Comparison of ENCODE assay signal across 14 cellular contexts in the genomic region with DNA sequence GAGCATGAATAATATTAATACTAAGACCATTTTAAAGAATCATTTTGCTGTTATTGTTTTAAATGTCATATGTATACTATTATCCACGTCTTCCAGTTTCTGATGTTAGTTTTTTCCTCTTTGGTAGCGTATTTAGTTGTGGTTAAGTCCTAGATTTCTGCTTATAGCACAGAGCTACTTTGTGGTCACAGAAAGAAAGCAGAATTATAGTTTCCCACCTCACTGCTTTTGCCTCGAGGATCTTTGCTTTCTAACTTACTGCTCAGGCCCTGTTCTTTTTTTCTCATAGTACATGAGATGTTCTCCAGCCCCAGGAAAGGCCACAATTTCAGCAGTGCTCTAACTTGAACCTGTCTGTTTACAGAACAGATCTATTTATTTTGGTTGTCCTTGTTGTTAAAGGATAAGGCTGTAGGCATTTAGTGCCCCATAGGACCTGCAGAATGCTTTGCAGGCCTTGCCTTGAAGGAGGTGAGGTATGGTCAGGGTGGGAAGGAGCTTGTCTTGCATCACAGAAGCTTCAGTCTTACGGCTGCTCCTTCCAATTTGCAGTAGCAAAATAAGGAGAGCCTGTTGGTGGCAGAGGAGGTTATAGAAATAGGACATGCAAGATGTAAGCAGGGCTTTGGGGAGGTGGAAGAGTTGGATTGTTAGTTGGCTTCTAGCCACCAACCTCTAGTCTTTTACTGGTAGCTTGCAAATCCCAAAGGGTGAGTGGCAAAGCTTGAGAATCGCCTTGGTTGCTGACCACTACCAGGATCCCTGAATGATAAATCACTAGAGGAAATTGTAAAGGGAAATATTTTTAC.
DNase-seq lines count a peak whose midpoint lies in the region; ATAC-seq and TF ChIP-seq lines count a peak whose summit lies in the region.
"Had no signal": no experiment of that assay in that cellular context is flagged by ENCODE, and none has a peak within 500 bp of the region (broad histone marks: within the 10 kb centered on the region; RNA-seq: fewer than 3 reads in every experiment).

No MANE protein-coding gene starts in this region.

- H3K27ac Mint-ChIP-seq in activated CD8-positive, alpha-beta T cell treated with anti-CD3 and anti-CD28 coated beads, Interleukin-2, amount 10 ng/mL, durations not matched to agents 7 days and 5 days, result peak overlapping the region; percentile 47
- H3K27ac Mint-ChIP-seq in activated CD8-positive, alpha-beta T cell treated with anti-CD3 and anti-CD28 coated beads for 36 hours, result no peak overlapping the region
- peak overlapping the region; percentile 53 for H3K27ac Mint-ChIP-seq in activated T-helper 17 cell treated with anti-CD3 and anti-CD28 coated beads, Interleukin-2, amount 50 U/mL, for 72 hours
- H3K27ac Mint-ChIP-seq in stimulated activated memory B cell treated with anti-CD40 and anti-IgM and Interleukin-4, amounts not matched to agents 10 μg/mL and 1 μg/mL and 100 μg/mL, for 72 hours, result peak overlapping the region; percentile 20

- H3K27me3 ChIP-seq in neuronal stem cell (ENCODE audit: control insufficient read depth in 3 of 3, insufficient read depth in 3 of 3, low read depth in 1 of 3, low read length in 3 of 3), result no peaks in the 10 kb centered on the region

- no peak for TF ChIP-seq CTCF in activated CD8-positive, alpha-beta T cell treated with anti-CD3 and anti-CD28 coated beads for 36 hours (IDR thresholded peaks at IDR 0.05)

- H2BK12ac ChIP-seq in neuronal stem cell (ENCODE audit: low read length), result no peak overlapping the region

- no peak overlapping the region for H2AFZ ChIP-seq in neuronal stem cell (ENCODE audit: low read length)

- no peak overlapping the region for H3K18ac ChIP-seq in neuronal stem cell (ENCODE audit: low read length)

- H3K79me1 ChIP-seq in neuronal stem cell (ENCODE audit: low read depth, low read length), result no peaks in the 10 kb centered on the region

- no peak overlapping the region for H2BK5ac ChIP-seq in neuronal stem cell (ENCODE audit: low read length)

- H3K36me3 Mint-ChIP-seq in activated CD8-positive, alpha-beta T cell treated with anti-CD3 and anti-CD28 coated beads, Interleukin-2, amount 10 ng/mL, durations not matched to agents 7 days and 5 days (ENCODE audit: low read depth), result peaks cover 17% of the 10 kb centered on the region
- H3K36me3 Mint-ChIP-seq in activated CD8-positive, alpha-beta T cell treated with anti-CD3 and anti-CD28 coated beads for 36 hours (ENCODE audit: low read depth), result peaks cover 39% of the 10 kb centered on the region
- H3K36me3 Mint-ChIP-seq in activated T-helper 17 cell treated with anti-CD3 and anti-CD28 coated beads, Interleukin-2, amount 50 U/mL, for 72 hours (ENCODE audit: low read depth), result peaks cover 51% of the 10 kb centered on the region
- peaks cover 28% of the 10 kb centered on the region for H3K36me3 Mint-ChIP-seq in stimulated activated memory B cell treated with anti-CD40 and anti-IgM and Interleukin-4, amounts not matched to agents 10 μg/mL and 1 μg/mL and 100 μg/mL, for 72 hours

- no peak overlapping the region for H3K4me3 Mint-ChIP-seq in activated CD8-positive, alpha-beta T cell treated with anti-CD3 and anti-CD28 coated beads, Interleukin-2, amount 10 ng/mL, durations not matched to agents 7 days and 5 days
- no peak overlapping the region for H3K4me3 Mint-ChIP-seq in activated CD8-positive, alpha-beta T cell treated with anti-CD3 and anti-CD28 coated beads for 36 hours
- no peak overlapping the region for H3K4me3 Mint-ChIP-seq in activated T-helper 17 cell treated with anti-CD3 and anti-CD28 coated beads, Interleukin-2, amount 50 U/mL, for 72 hours
- H3K4me3 Mint-ChIP-seq in stimulated activated memory B cell treated with anti-CD40 and anti-IgM and Interleukin-4, amounts not matched to agents 10 μg/mL and 1 μg/mL and 100 μg/mL, for 72 hours, result no peak overlapping the region

- intact Hi-C loops in activated CD8-positive, alpha-beta T cell treated with anti-CD3 and anti-CD28 coated beads for 36 hours (cut with micrococcal nuclease), result no loop called here

- H4K91ac ChIP-seq in neuronal stem cell (ENCODE audit: low read depth, low read length, poor library complexity), result no peak overlapping the region

- H3K9me3 Mint-ChIP-seq in activated CD8-positive, alpha-beta T cell treated with anti-CD3 and anti-CD28 coated beads, Interleukin-2, amount 10 ng/mL, durations not matched to agents 7 days and 5 days (ENCODE audit: insufficient read depth), result no peaks in the 10 kb centered on the region
- no peaks in the 10 kb centered on the region for H3K9me3 Mint-ChIP-seq in activated CD8-positive, alpha-beta T cell treated with anti-CD3 and anti-CD28 coated beads for 36 hours
- no peaks in the 10 kb centered on the region for H3K9me3 Mint-ChIP-seq in activated T-helper 17 cell treated with anti-CD3 and anti-CD28 coated beads, Interleukin-2, amount 50 U/mL, for 72 hours
- no peaks in the 10 kb centered on the region for H3K9me3 Mint-ChIP-seq in stimulated activated memory B cell treated with anti-CD40 and anti-IgM and Interleukin-4, amounts not matched to agents 10 μg/mL and 1 μg/mL and 100 μg/mL, for 72 hours

- DNase-seq in activated CD8-positive, alpha-beta T cell treated with anti-CD3 and anti-CD28 coated beads, Interleukin-2, amount 10 ng/mL, durations not matched to agents 7 days and 5 days, result no peak
- no peak for DNase-seq in activated CD8-positive, alpha-beta T cell treated with anti-CD3 and anti-CD28 coated beads for 36 hours
- DNase-seq in GM03348 (ENCODE audit: low spot score) (no peak), islet precursor cell (no peak), neuronal stem cell (ENCODE audit: low spot score) (no peak)
- DNase-seq: activated naive CD4-positive, alpha-beta T cell; central memory CD4-positive, alpha-beta T cell; DMS53; hippocampal formation; NCI-H146; NCI-H526 had no signal

- WGBS in neuronal stem cell (ENCODE audit: extremely low coverage in 2 of 2, insufficient read length in 2 of 2, insufficient replicate concordance in 1 of 2), 2 donors, result no CpG with 5 or more reads among the region's 5 CpGs

- H2BK15ac ChIP-seq in neuronal stem cell (ENCODE audit: low read length), result no peak overlapping the region

- POLR2A ChIA-PET in activated CD8-positive, alpha-beta T cell treated with anti-CD3 and anti-CD28 coated beads, Interleukin-2, amount 10 ng/mL, durations not matched to agents 7 days and 5 days (lab: Charles Lee), result no interaction called here
- POLR2A ChIA-PET in activated CD8-positive, alpha-beta T cell treated with anti-CD3 and anti-CD28 coated beads for 36 hours (lab: Charles Lee), result interaction anchor here (0.6 kb wide), 1 partner anchor 121 kb away, joined by 4 read pairs; no protein-coding TSS in a partner anchor

- H3K4me2 ChIP-seq in neuronal stem cell (ENCODE audit: insufficient read depth, low read length, poor library complexity, severe bottlenecking), result no peak overlapping the region

- ATAC-seq in activated CD8-positive, alpha-beta T cell treated with anti-CD3 and anti-CD28 coated beads, Interleukin-2, amount 10 ng/mL, durations not matched to agents 7 days and 5 days, result no peak
- ATAC-seq in activated CD8-positive, alpha-beta T cell treated with anti-CD3 and anti-CD28 coated beads for 36 hours, result no peak
- ATAC-seq in HG02885 (IDR thresholded peaks at IDR 0.05; ENCODE audit: poor library complexity, unreplicated experiment), result peak; percentile 52
- ATAC-seq in activated T-helper 17 cell treated with anti-CD3 and anti-CD28 coated beads, Interleukin-2, amount 50 U/mL, for 72 hours (replicated peaks), result no peak
- no peak for ATAC-seq in stimulated activated memory B cell treated with anti-CD40 and anti-IgM and Interleukin-4, amounts not matched to agents 10 μg/mL and 1 μg/mL and 100 μg/mL, for 72 hours

- CTCF ChIA-PET in activated CD8-positive, alpha-beta T cell treated with anti-CD3 and anti-CD28 coated beads, Interleukin-2, amount 10 ng/mL, durations not matched to agents 7 days and 5 days (lab: Charles Lee), result no interaction called here
- CTCF ChIA-PET in activated CD8-positive, alpha-beta T cell treated with anti-CD3 and anti-CD28 coated beads for 36 hours (lab: Charles Lee), result no interaction called here

- no peak overlapping the region for H2AK5ac ChIP-seq in neuronal stem cell (ENCODE audit: low read depth, low read length)

- H3K27me3 Mint-ChIP-seq in activated CD8-positive, alpha-beta T cell treated with anti-CD3 and anti-CD28 coated beads, Interleukin-2, amount 10 ng/mL, durations not matched to agents 7 days and 5 days (ENCODE audit: low read depth), result no peaks in the 10 kb centered on the region
- no peaks in the 10 kb centered on the region for H3K27me3 Mint-ChIP-seq in activated CD8-positive, alpha-beta T cell treated with anti-CD3 and anti-CD28 coated beads for 36 hours
- H3K27me3 Mint-ChIP-seq in activated T-helper 17 cell treated with anti-CD3 and anti-CD28 coated beads, Interleukin-2, amount 50 U/mL, for 72 hours, result no peaks in the 10 kb centered on the region
- no peaks in the 10 kb centered on the region for H3K27me3 Mint-ChIP-seq in stimulated activated memory B cell treated with anti-CD40 and anti-IgM and Interleukin-4, amounts not matched to agents 10 μg/mL and 1 μg/mL and 100 μg/mL, for 72 hours

- no peak overlapping the region for H3K4me3 ChIP-seq in neuronal stem cell (ENCODE audit: low read length in 2 of 2)

- H3K27ac ChIP-seq in neuronal stem cell (replicated peaks; ENCODE audit: low read length), result no peak overlapping the region

- peaks cover 51% of the 10 kb centered on the region for H3K4me1 Mint-ChIP-seq in activated CD8-positive, alpha-beta T cell treated with anti-CD3 and anti-CD28 coated beads, Interleukin-2, amount 10 ng/mL, durations not matched to agents 7 days and 5 days (ENCODE audit: low read depth)
- H3K4me1 Mint-ChIP-seq in activated CD8-positive, alpha-beta T cell treated with anti-CD3 and anti-CD28 coated beads for 36 hours (ENCODE audit: low read depth), result peaks cover 68% of the 10 kb centered on the region
- peaks cover 49% of the 10 kb centered on the region for H3K4me1 Mint-ChIP-seq in activated T-helper 17 cell treated with anti-CD3 and anti-CD28 coated beads, Interleukin-2, amount 50 U/mL, for 72 hours
- H3K4me1 Mint-ChIP-seq in stimulated activated memory B cell treated with anti-CD40 and anti-IgM and Interleukin-4, amounts not matched to agents 10 μg/mL and 1 μg/mL and 100 μg/mL, for 72 hours, result peaks cover 67% of the 10 kb centered on the region

- H3K9ac ChIP-seq in neuronal stem cell (ENCODE audit: low read depth, low read length, poor library complexity), result no peak overlapping the region

- H3K36me3 ChIP-seq in neuronal stem cell (replicated peaks in 1 of 2; ENCODE audit: control insufficient read depth in 2 of 2, insufficient read depth in 2 of 2, low read length in 2 of 2), result peaks cover 0 to 10% of the 10 kb centered on the region in 2 donors

- H2BK120ac ChIP-seq in neuronal stem cell (ENCODE audit: low read depth, low read length), result no peak overlapping the region

- H4K8ac ChIP-seq in neuronal stem cell (ENCODE audit: low read depth, low read length), result no peak overlapping the region

- peaks cover 18 to 25% of the 10 kb centered on the region in 2 donors for H3K4me1 ChIP-seq in neuronal stem cell (ENCODE audit: control insufficient read depth in 2 of 2, insufficient read depth in 1 of 2, low read depth in 1 of 2, low read length in 2 of 2)

- H3K4ac ChIP-seq in neuronal stem cell (ENCODE audit: low read length), result no peak overlapping the region

- H3K9me3 ChIP-seq in neuronal stem cell (replicated peaks in 1 of 2; ENCODE audit: control insufficient read depth in 2 of 2, insufficient read depth in 1 of 2, low read depth in 1 of 2, low read length in 2 of 2), result no peaks in the 10 kb centered on the region

- no peak overlapping the region for H3K14ac ChIP-seq in neuronal stem cell (ENCODE audit: low read length)

- H3K23ac ChIP-seq in neuronal stem cell (ENCODE audit: low read depth, low read length, poor library complexity), result no peak overlapping the region
